ENCODE assay signal across 1 cellular context in the genomic region with DNA sequence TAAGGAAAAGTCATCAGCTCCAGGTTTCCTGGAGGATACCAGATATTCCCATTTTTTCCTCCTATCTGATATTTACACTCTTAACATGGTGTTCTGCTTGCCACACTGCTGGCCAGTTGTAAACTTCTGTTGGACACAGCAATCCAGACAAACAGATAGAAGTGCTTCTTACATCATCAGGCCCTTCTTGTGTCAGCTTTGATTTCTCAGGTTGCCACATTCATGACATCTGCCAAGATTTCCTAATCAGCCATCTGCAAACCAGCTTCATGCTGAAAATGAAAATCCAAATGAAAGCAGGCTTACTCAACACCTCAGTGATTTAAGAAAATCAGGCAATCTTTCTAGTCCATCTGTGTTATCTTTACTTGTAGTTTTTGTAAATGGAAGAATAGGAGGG.
A peak's percentile ranks its signal among the peaks of the same experiment; 100 is the strongest.
TF ChIP-seq lines count a peak whose summit lies in the region.

No MANE protein-coding gene starts in this region.

TF ChIP-seq in liver, 16 proteins besides CTCF, POLR2A, EP300 and RAD21 (continued from another document):
- TF ChIP-seq, protein P1, sequence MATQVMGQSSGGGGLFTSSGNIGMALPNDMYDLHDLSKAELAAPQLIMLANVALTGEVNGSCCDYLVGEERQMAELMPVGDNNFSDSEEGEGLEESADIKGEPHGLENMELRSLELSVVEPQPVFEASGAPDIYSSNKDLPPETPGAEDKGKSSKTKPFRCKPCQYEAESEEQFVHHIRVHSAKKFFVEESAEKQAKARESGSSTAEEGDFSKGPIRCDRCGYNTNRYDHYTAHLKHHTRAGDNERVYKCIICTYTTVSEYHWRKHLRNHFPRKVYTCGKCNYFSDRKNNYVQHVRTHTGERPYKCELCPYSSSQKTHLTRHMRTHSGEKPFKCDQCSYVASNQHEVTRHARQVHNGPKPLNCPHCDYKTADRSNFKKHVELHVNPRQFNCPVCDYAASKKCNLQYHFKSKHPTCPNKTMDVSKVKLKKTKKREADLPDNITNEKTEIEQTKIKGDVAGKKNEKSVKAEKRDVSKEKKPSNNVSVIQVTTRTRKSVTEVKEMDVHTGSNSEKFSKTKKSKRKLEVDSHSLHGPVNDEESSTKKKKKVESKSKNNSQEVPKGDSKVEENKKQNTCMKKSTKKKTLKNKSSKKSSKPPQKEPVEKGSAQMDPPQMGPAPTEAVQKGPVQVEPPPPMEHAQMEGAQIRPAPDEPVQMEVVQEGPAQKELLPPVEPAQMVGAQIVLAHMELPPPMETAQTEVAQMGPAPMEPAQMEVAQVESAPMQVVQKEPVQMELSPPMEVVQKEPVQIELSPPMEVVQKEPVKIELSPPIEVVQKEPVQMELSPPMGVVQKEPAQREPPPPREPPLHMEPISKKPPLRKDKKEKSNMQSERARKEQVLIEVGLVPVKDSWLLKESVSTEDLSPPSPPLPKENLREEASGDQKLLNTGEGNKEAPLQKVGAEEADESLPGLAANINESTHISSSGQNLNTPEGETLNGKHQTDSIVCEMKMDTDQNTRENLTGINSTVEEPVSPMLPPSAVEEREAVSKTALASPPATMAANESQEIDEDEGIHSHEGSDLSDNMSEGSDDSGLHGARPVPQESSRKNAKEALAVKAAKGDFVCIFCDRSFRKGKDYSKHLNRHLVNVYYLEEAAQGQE (IDR thresholded peaks at IDR 0.05) = peak; percentile 34
- peak; percentile 53 for TF ChIP-seq SP1 (IDR thresholded peaks at IDR 0.05)
- TF ChIP-seq, protein P2, sequence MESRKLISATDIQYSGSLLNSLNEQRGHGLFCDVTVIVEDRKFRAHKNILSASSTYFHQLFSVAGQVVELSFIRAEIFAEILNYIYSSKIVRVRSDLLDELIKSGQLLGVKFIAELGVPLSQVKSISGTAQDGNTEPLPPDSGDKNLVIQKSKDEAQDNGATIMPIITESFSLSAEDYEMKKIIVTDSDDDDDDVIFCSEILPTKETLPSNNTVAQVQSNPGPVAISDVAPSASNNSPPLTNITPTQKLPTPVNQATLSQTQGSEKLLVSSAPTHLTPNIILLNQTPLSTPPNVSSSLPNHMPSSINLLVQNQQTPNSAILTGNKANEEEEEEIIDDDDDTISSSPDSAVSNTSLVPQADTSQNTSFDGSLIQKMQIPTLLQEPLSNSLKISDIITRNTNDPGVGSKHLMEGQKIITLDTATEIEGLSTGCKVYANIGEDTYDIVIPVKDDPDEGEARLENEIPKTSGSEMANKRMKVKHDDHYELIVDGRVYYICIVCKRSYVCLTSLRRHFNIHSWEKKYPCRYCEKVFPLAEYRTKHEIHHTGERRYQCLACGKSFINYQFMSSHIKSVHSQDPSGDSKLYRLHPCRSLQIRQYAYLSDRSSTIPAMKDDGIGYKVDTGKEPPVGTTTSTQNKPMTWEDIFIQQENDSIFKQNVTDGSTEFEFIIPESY (IDR thresholded peaks at IDR 0.05) = peak; percentile 66
- TF ChIP-seq, protein P3, sequence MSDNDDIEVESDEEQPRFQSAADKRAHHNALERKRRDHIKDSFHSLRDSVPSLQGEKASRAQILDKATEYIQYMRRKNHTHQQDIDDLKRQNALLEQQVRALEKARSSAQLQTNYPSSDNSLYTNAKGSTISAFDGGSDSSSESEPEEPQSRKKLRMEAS (IDR thresholded peaks at IDR 0.05) = peak; percentile 83
